1 cellular context compared by ENCODE assay signal in genomic region chr1:235817101-235817725, GRCh38.
TF ChIP-seq lines count a peak whose summit lies in the region.

No MANE protein-coding gene starts in this region.

TF ChIP-seq in HEK293, 187 proteins besides CTCF, POLR2A, EP300 and RAD21 (continued from another document and continues in another):
- TF ChIP-seq ZBTB11 (tag by site-specific recombination; conservative IDR thresholded peaks at IDR 0.05; ENCODE audit: low read depth) (no peak), ZNF280D (tag by site-specific recombination; IDR thresholded peaks at IDR 0.05) (no peak), ZNF521 (tag by site-specific recombination; IDR thresholded peaks at IDR 0.05) (no peak), FEZF1 (tag by site-specific recombination; IDR thresholded peaks at IDR 0.05) (no peak), ZFP41 (tag by site-specific recombination; IDR thresholded peaks at IDR 0.05; ENCODE audit: borderline replicate concordance) (no peak), HIC1 (tag by site-specific recombination; IDR thresholded peaks at IDR 0.05) (0 out of 2 replicates have a peak, but pooled peaks have one; percentile 14), ZBTB21 (tag by site-specific recombination; IDR thresholded peaks at IDR 0.05) (peak; percentile 53; the same call in 1 of the 2 replicates), GLIS1 (tag by site-specific recombination; IDR thresholded peaks at IDR 0.05) (no peak), ZNF221 (tag by site-specific recombination; IDR thresholded peaks at IDR 0.05; ENCODE audit: borderline replicate concordance) (no peak), ZNF214 (tag by site-specific recombination; IDR thresholded peaks at IDR 0.05; ENCODE audit: borderline replicate concordance) (no peak), KLF10 (tag by site-specific recombination; IDR thresholded peaks at IDR 0.05) (no peak), PRDM2 (tag by site-specific recombination; IDR thresholded peaks at IDR 0.05; ENCODE audit: borderline replicate concordance) (no peak), ZBTB6 (tag by site-specific recombination; IDR thresholded peaks at IDR 0.05) (no peak), ZNF48 (tag by site-specific recombination; IDR thresholded peaks at IDR 0.05) (no peak), ZNF658 (tag by site-specific recombination; IDR thresholded peaks at IDR 0.05) (no peak), ELK4 (IDR thresholded peaks at IDR 0.05; ENCODE audit: borderline replicate concordance, low read depth, low read length) (no peak), ZNF830 (tag by site-specific recombination; IDR thresholded peaks at IDR 0.05; ENCODE audit: low read depth) (no peak), ZNF223 (tag by site-specific recombination; IDR thresholded peaks at IDR 0.05) (no peak), ZNF843 (tag by site-specific recombination; IDR thresholded peaks at IDR 0.05) (peak; percentile 17; the same call in 1 of the 2 replicates), ATF2 (tag by site-specific recombination; IDR thresholded peaks at IDR 0.05; ENCODE audit: low read depth) (peak; percentile 81), REPIN1 (tag by site-specific recombination; IDR thresholded peaks at IDR 0.05; ENCODE audit: low read depth) (no peak), ZNF146 (tag by site-specific recombination; IDR thresholded peaks at IDR 0.05) (peak; percentile 79), RBAK (tag by site-specific recombination; IDR thresholded peaks at IDR 0.05) (no peak), ZNF362 (tag by site-specific recombination; IDR thresholded peaks at IDR 0.05) (no peak), ZNF174 (tag by site-specific recombination; IDR thresholded peaks at IDR 0.05) (no peak), ZNF677 (tag by site-specific recombination; IDR thresholded peaks at IDR 0.05) (no peak), ZNF2 (tag by site-specific recombination; IDR thresholded peaks at IDR 0.05) (no peak), ZNF664 (tag by site-specific recombination; IDR thresholded peaks at IDR 0.05) (no peak), ZNF530 (tag by site-specific recombination; IDR thresholded peaks at IDR 0.05; ENCODE audit: low read depth) (no peak), OSR2 (tag by site-specific recombination; IDR thresholded peaks at IDR 0.05) (no peak), ZNF514 (tag by site-specific recombination; IDR thresholded peaks at IDR 0.05) (no peak), ZNF692 (tag by site-specific recombination; IDR thresholded peaks at IDR 0.05) (peak; percentile 32; the same call in 1 of the 2 replicates), ZNF366 (tag by site-specific recombination; conservative IDR thresholded peaks at IDR 0.05) (peak; percentile 58), ZNF555 (tag by site-specific recombination; conservative IDR thresholded peaks at IDR 0.05) (no peak), ZFP69B (tag by site-specific recombination; IDR thresholded peaks at IDR 0.05) (0 out of 2 replicates have a peak, but pooled peaks have one; percentile 42), MEIS1 (CRISPR knock-in tag; IDR thresholded peaks at IDR 0.05; ENCODE audit: borderline replicate concordance) (no peak)
